2 cellular contexts compared by ENCODE assay signal in the genomic region with DNA sequence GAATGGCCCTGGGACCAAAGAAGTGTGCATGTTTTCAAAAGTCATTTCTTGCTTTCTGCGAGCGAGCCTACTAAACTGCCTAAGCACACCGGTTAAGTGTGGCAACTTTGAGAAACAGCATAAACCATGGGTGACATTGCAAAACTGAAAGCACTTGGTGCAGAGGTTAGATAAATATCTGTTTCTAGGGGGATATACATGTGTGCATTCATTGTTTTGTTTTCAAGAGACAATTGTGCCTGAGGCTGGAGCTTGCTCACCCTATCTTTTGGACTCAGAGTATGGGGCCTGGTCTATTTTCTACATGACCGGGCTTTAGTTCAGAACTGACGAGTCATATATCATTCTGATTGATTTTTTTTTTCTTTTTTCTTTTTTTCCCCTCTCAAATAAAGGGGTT.
TF ChIP-seq lines count a peak whose summit lies in the region.

No MANE protein-coding gene starts in this region.

TF ChIP-seq in SK-N-SH, 30 proteins besides CTCF, POLR2A, EP300 and RAD21 (continued from another document):
- TF ChIP-seq, protein P1, sequence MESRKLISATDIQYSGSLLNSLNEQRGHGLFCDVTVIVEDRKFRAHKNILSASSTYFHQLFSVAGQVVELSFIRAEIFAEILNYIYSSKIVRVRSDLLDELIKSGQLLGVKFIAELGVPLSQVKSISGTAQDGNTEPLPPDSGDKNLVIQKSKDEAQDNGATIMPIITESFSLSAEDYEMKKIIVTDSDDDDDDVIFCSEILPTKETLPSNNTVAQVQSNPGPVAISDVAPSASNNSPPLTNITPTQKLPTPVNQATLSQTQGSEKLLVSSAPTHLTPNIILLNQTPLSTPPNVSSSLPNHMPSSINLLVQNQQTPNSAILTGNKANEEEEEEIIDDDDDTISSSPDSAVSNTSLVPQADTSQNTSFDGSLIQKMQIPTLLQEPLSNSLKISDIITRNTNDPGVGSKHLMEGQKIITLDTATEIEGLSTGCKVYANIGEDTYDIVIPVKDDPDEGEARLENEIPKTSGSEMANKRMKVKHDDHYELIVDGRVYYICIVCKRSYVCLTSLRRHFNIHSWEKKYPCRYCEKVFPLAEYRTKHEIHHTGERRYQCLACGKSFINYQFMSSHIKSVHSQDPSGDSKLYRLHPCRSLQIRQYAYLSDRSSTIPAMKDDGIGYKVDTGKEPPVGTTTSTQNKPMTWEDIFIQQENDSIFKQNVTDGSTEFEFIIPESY (IDR thresholded peaks at IDR 0.05; ENCODE audit: borderline replicate concordance, low read depth): no peak
- no peak for TF ChIP-seq MXI1 (IDR thresholded peaks at IDR 0.05; ENCODE audit: low read depth, low read length)
- TF ChIP-seq, protein P2, sequence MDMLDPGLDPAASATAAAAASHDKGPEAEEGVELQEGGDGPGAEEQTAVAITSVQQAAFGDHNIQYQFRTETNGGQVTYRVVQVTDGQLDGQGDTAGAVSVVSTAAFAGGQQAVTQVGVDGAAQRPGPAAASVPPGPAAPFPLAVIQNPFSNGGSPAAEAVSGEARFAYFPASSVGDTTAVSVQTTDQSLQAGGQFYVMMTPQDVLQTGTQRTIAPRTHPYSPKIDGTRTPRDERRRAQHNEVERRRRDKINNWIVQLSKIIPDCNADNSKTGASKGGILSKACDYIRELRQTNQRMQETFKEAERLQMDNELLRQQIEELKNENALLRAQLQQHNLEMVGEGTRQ (IDR thresholded peaks at IDR 0.05; ENCODE audit: borderline replicate concordance, low read depth, low read length): no peak
- TF ChIP-seq EZH2phosphoT487 (IDR thresholded peaks at IDR 0.05; ENCODE audit: borderline replicate concordance, low read depth): no peak
- TF ChIP-seq, protein P3, sequence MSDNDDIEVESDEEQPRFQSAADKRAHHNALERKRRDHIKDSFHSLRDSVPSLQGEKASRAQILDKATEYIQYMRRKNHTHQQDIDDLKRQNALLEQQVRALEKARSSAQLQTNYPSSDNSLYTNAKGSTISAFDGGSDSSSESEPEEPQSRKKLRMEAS (IDR thresholded peaks at IDR 0.05; ENCODE audit: low read depth): no peak
- TF ChIP-seq GABPA (IDR thresholded peaks at IDR 0.05; ENCODE audit: low read depth): no peak

TF ChIP-seq in SK-N-SH treated with all-trans-retinoic acid at 6 μM for 48 hours, 23 proteins besides CTCF, POLR2A, EP300 and RAD21 (continued from another document):
- TF ChIP-seq, protein P4, sequence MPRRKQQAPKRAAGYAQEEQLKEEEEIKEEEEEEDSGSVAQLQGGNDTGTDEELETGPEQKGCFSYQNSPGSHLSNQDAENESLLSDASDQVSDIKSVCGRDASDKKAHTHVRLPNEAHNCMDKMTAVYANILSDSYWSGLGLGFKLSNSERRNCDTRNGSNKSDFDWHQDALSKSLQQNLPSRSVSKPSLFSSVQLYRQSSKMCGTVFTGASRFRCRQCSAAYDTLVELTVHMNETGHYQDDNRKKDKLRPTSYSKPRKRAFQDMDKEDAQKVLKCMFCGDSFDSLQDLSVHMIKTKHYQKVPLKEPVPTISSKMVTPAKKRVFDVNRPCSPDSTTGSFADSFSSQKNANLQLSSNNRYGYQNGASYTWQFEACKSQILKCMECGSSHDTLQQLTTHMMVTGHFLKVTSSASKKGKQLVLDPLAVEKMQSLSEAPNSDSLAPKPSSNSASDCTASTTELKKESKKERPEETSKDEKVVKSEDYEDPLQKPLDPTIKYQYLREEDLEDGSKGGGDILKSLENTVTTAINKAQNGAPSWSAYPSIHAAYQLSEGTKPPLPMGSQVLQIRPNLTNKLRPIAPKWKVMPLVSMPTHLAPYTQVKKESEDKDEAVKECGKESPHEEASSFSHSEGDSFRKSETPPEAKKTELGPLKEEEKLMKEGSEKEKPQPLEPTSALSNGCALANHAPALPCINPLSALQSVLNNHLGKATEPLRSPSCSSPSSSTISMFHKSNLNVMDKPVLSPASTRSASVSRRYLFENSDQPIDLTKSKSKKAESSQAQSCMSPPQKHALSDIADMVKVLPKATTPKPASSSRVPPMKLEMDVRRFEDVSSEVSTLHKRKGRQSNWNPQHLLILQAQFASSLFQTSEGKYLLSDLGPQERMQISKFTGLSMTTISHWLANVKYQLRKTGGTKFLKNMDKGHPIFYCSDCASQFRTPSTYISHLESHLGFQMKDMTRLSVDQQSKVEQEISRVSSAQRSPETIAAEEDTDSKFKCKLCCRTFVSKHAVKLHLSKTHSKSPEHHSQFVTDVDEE (CRISPR knock-in tag; IDR thresholded peaks at IDR 0.05): no peak
